In the genomic region with DNA sequence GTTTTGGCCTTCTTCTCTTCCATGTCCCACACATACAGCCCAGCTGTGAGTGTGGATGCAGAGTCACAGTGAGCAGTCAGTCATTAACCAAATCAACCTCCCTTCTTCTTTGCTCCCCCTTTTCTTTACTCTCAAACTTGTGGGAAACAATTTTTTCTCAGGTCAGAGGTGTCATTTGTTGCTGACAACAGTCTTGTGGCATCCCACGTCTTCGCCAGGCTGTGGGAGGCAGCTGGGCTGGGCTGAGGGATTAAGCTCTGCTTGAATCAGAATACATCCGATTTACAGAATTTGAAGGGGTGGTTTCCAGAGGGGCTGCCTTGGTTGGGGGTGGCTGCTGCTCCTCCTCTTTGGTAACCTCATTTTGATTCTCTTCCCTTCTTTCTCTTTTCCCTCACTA, we compare ENCODE assay signal across 16 cellular contexts. TPM values are rescaled to one million over a fixed set of nuclear protein-coding genes. Genes with fewer than 3 reads are reported as not detected.
DNase-seq lines count a peak whose midpoint lies in the region; TF ChIP-seq lines count a peak whose summit lies in the region.
"Had no signal": no experiment of that assay in that cellular context is flagged by ENCODE, and none has a peak within 500 bp of the region (broad histone marks: within the 10 kb centered on the region; RNA-seq: fewer than 3 reads in every experiment).

No MANE protein-coding gene starts in this region.

- no peak overlapping the region for H3K4me3 ChIP-seq in epithelial cell of proximal tubule (ENCODE audit: low read depth, low read length)

- DNase-seq in NCI-H82 (lab: John Stamatoyannopoulos, UW), result peak; percentile 78
- peak; percentile 30 for DNase-seq in epithelial cell of proximal tubule (ENCODE audit: low read depth)
- peak; percentile 30 for DNase-seq in myocyte (ENCODE audit: low read depth)
- no peak for DNase-seq in HPDE6-E6E7 (ENCODE audit: extremely low spot score)
- no peak for DNase-seq in HuH-7.5 (ENCODE audit: low spot score)
- no peak for DNase-seq in DMS53 treated with DMSO at 0.1 percent for 48 hours (lab: John Stamatoyannopoulos, UW; ENCODE audit: unreplicated experiment)
- no peak for DNase-seq in NCI-H128 (lab: John Stamatoyannopoulos, UW; ENCODE audit: unreplicated experiment)
- DNase-seq: C1 segment of cervical spinal cord; DMS 273 treated with DMSO at 0.1 percent for 48 hours; NCI-H1436 treated with DMSO at 0.1 percent for 48 hours; NCI-H2081 treated with DMSO at 0.1 percent for 48 hours; NCI-H2227 treated with DMSO at 0.1 percent for 48 hours; NCI-H526; NK-92 treated with Interleukin-12 subunit alpha and Interleukin-12 subunit beta, amount 100 ng/mL, for 24 hours; PC-3 had no signal

- no peak for TF ChIP-seq CTCF in epithelial cell of proximal tubule (conservative IDR thresholded peaks at IDR 0.05; ENCODE audit: low read depth, low read length)

RNA-seq across cellular contexts. Expression of a gene that starts 40.5 kb away (rescaled TPM):
- total RNA-seq in epithelial cell of proximal tubule (not detected in 2 replicates), myocyte (0.08 TPM in 1 of 2 replicates, not detected in the other)
- polyA plus RNA-seq in myocyte (2012), result 0.05 TPM
- total RNA-seq: HT-29, PC-3 had no signal

Comparison
In these comparisons a context has a peak if more than half of its experiments do, and no peak if none do; other contexts are left out.
1. DNase-seq: peak in NCI-H82 (single experiment), epithelial cell of proximal tubule (single experiment) and myocyte (single experiment); none in HPDE6-E6E7 (single experiment), HuH-7.5 (single experiment), DMS53 treated with DMSO at 0.1 percent for 48 hours (single experiment) and NCI-H128 (single experiment).